In genomic region chr10:33070101-33070500, GRCh38 we compare ENCODE assay signal across 26 cellular contexts.
"Had no signal": no experiment of that assay in that cellular context is flagged by ENCODE, and none has a peak within 500 bp of the region (broad histone marks: within the 10 kb centered on the region; RNA-seq: fewer than 3 reads in every experiment).

No MANE protein-coding gene starts in this region.

- H3K36me3 ChIP-seq: colonic mucosa, esophagus squamous epithelium, gastrocnemius medialis, heart right ventricle, left lung, lower lobe of right lung had no signal

- H3K36me3 Mint-ChIP-seq: mesothelial cell of epicardium had no signal

- FAIRE-seq: endometrium, islet of Langerhans had no signal

- H3K4me3 ChIP-seq: colonic mucosa, esophagus squamous epithelium, gastrocnemius medialis, heart right ventricle, left lung, lower lobe of right lung had no signal

- H3K27me3 Mint-ChIP-seq: effector memory CD8-positive, alpha-beta T cell; naive thymus-derived CD4-positive, alpha-beta T cell had no signal

- DNase-seq: colonic mucosa; cortex of kidney; effector CD8-positive, alpha-beta T cell; effector memory CD8-positive, alpha-beta T cell; endodermal cell; erythroblast; esophagus squamous epithelium; foreskin fibroblast; foreskin melanocyte; gastrocnemius medialis; glutamatergic neuron; head of caudate nucleus; heart right ventricle; hippocampal formation; left cardiac atrium; left lung; left ventricle myocardium superior; lower lobe of right lung; mesenchymal stem cell; naive thymus-derived CD4-positive, alpha-beta T cell had no signal

- H3K9me3 ChIP-seq: colonic mucosa, esophagus squamous epithelium, gastrocnemius medialis, heart right ventricle, left lung, lower lobe of right lung had no signal

- H3K4me3 Mint-ChIP-seq: dendritic cell treated with granulocyte-macrophage colony-stimulating factor and Interleukin-4, amounts not matched to agents 40 ng/mL and 50 ng/mL, for 4 days; effector memory CD8-positive, alpha-beta T cell; endodermal cell; mesothelial cell of epicardium; naive thymus-derived CD4-positive, alpha-beta T cell had no signal

- H3K4me1 ChIP-seq: colonic mucosa, esophagus squamous epithelium, heart right ventricle, left lung, lower lobe of right lung had no signal

- H3K27me3 ChIP-seq: colonic mucosa, esophagus squamous epithelium, gastrocnemius medialis, left lung had no signal

- H3K27ac Mint-ChIP-seq: dendritic cell treated with granulocyte-macrophage colony-stimulating factor and Interleukin-4, amounts not matched to agents 40 ng/mL and 50 ng/mL, for 4 days; effector memory CD8-positive, alpha-beta T cell; endodermal cell; mesothelial cell of epicardium had no signal

- ATAC-seq: effector memory CD8-positive, alpha-beta T cell; esophagus mucosa; gastrocnemius medialis; heart right ventricle; left cardiac atrium; left lung; left ventricle myocardium superior; lower lobe of right lung; naive thymus-derived CD4-positive, alpha-beta T cell had no signal

- H3K27ac ChIP-seq: colonic mucosa, epithelial cell of prostate, esophagus squamous epithelium, gastrocnemius medialis, heart right ventricle, left lung, lower lobe of right lung had no signal

- H3K9me3 Mint-ChIP-seq: effector memory CD8-positive, alpha-beta T cell had no signal
